21 cellular contexts compared by ENCODE assay signal in genomic region chr2:147356157-147356556, GRCh38.
DNase-seq lines count a peak whose midpoint lies in the region; ATAC-seq, FAIRE-seq and TF ChIP-seq lines count a peak whose summit lies in the region.
"Had no signal": no experiment of that assay in that cellular context is flagged by ENCODE, and none has a peak within 500 bp of the region (broad histone marks: within the 10 kb centered on the region; RNA-seq: fewer than 3 reads in every experiment).

No MANE protein-coding gene starts in this region.

- H3K9me3 ChIP-seq in astrocyte (ENCODE audit: insufficient read depth, low read depth, low read length) = no peaks in the 10 kb centered on the region
- H3K9me3 ChIP-seq in naive thymus-derived CD4-positive, alpha-beta T cell (ENCODE audit: control insufficient read depth in 2 of 3, low read length in 3 of 3) = no peaks in the 10 kb centered on the region
- no peaks in the 10 kb centered on the region for H3K9me3 ChIP-seq in psoas muscle
- H3K9me3 ChIP-seq in neural progenitor cell (ENCODE audit: low read depth) = no peaks in the 10 kb centered on the region
- H3K9me3 ChIP-seq: A549, SJCRH30 had no signal

- peak overlapping the region; percentile 37 for H2AFZ ChIP-seq in astrocyte (ENCODE audit: low read depth, low read length)
- H2AFZ ChIP-seq in neural progenitor cell (replicated peaks) = no peak overlapping the region

- H3K27ac Mint-ChIP-seq in astrocyte (ENCODE audit: unreplicated experiment) (no peak overlapping the region), neural progenitor cell (no peak overlapping the region)
- H3K27ac Mint-ChIP-seq in naive thymus-derived CD4-positive, alpha-beta T cell = no peak overlapping the region
- H3K27ac Mint-ChIP-seq in activated CD8-positive, alpha-beta T cell treated with anti-CD3 and anti-CD28 coated beads, Interleukin-2, amount 10 ng/mL, durations not matched to agents 7 days and 5 days = no peak overlapping the region
- H3K27ac Mint-ChIP-seq: IgD-negative memory B cell had no signal

- no peak overlapping the region for H3K4me3 Mint-ChIP-seq in astrocyte (ENCODE audit: unreplicated experiment)
- H3K4me3 Mint-ChIP-seq in naive thymus-derived CD4-positive, alpha-beta T cell = no peak overlapping the region
- H3K4me3 Mint-ChIP-seq in neural progenitor cell = no peak overlapping the region
- no peak overlapping the region for H3K4me3 Mint-ChIP-seq in activated CD8-positive, alpha-beta T cell treated with anti-CD3 and anti-CD28 coated beads, Interleukin-2, amount 10 ng/mL, durations not matched to agents 7 days and 5 days
- H3K4me3 Mint-ChIP-seq: IgD-negative memory B cell had no signal

- H3K27me3 Mint-ChIP-seq in astrocyte (ENCODE audit: low read depth, unreplicated experiment) = no peaks in the 10 kb centered on the region
- peaks cover 0 to 10% (median 0%) of the 10 kb centered on the region in 5 donors for H3K27me3 Mint-ChIP-seq in naive thymus-derived CD4-positive, alpha-beta T cell
- no peaks in the 10 kb centered on the region for H3K27me3 Mint-ChIP-seq in neural progenitor cell (ENCODE audit: insufficient read depth, low read depth)
- H3K27me3 Mint-ChIP-seq in activated CD8-positive, alpha-beta T cell treated with anti-CD3 and anti-CD28 coated beads, Interleukin-2, amount 10 ng/mL, durations not matched to agents 7 days and 5 days (ENCODE audit: low read depth) = peaks cover 4% of the 10 kb centered on the region
- H3K27me3 Mint-ChIP-seq: IgD-negative memory B cell had no signal

- POLR2A ChIA-PET in naive thymus-derived CD4-positive, alpha-beta T cell (lab: Charles Lee) = no interaction called here
- POLR2A ChIA-PET in activated CD8-positive, alpha-beta T cell treated with anti-CD3 and anti-CD28 coated beads, Interleukin-2, amount 10 ng/mL, durations not matched to agents 7 days and 5 days (lab: Charles Lee) = no interaction called here

- CTCF ChIA-PET in naive thymus-derived CD4-positive, alpha-beta T cell (lab: Charles Lee) = no interaction called here
- CTCF ChIA-PET in activated CD8-positive, alpha-beta T cell treated with anti-CD3 and anti-CD28 coated beads, Interleukin-2, amount 10 ng/mL, durations not matched to agents 7 days and 5 days (lab: Charles Lee) = no interaction called here

- H3K9ac ChIP-seq in astrocyte (ENCODE audit: low read length) (no peak overlapping the region), neural progenitor cell (no peak overlapping the region)

- 71 to 76% (median 72%) methylated on average over 4 of the region's 4 CpGs for WGBS in psoas muscle, 3 donors

- no peaks in the 10 kb centered on the region for H3F3A ChIP-seq in neural progenitor cell (ENCODE audit: low read depth)

- H3K4me3 ChIP-seq in GM12865 (ENCODE audit: low read depth, low read length) (no peak overlapping the region), astrocyte (ENCODE audit: insufficient read depth, low read depth, low read length) (no peak overlapping the region), psoas muscle (no peak overlapping the region), neural progenitor cell (no peak overlapping the region)
- no peak overlapping the region for H3K4me3 ChIP-seq in naive thymus-derived CD4-positive, alpha-beta T cell (ENCODE audit: low read length)
- H3K4me3 ChIP-seq: A549, SJCRH30 had no signal

- intact Hi-C loops in naive thymus-derived CD4-positive, alpha-beta T cell (cut with micrococcal nuclease) = no loop called here
- intact Hi-C loops in psoas muscle (cut with DNase I) = no loop called here

- H3K27ac ChIP-seq in astrocyte (ENCODE audit: low read depth, low read length) (no peak overlapping the region), psoas muscle (no peak overlapping the region), neural progenitor cell (no peak overlapping the region)
- H3K27ac ChIP-seq in naive thymus-derived CD4-positive, alpha-beta T cell (ENCODE audit: low read depth, low read length) = no peak overlapping the region
- H3K27ac ChIP-seq: A549, HL-60, SJCRH30 had no signal

- H3K79me2 ChIP-seq in astrocyte (ENCODE audit: insufficient read depth, low read length) = no peaks in the 10 kb centered on the region
- no peaks in the 10 kb centered on the region for H3K79me2 ChIP-seq in neural progenitor cell (ENCODE audit: low read depth)

- no peaks in the 10 kb centered on the region for H3K36me3 ChIP-seq in astrocyte (ENCODE audit: insufficient read depth, low read length)
- H3K36me3 ChIP-seq in naive thymus-derived CD4-positive, alpha-beta T cell (ENCODE audit: control insufficient read depth in 2 of 3, insufficient read depth in 3 of 3, low read length in 3 of 3) = no peaks in the 10 kb centered on the region
- no peaks in the 10 kb centered on the region for H3K36me3 ChIP-seq in psoas muscle (ENCODE audit: insufficient read depth in 1 of 2, low read depth in 1 of 2)
- no peaks in the 10 kb centered on the region for H3K36me3 ChIP-seq in neural progenitor cell
- H3K36me3 ChIP-seq: SJCRH30 had no signal

- no peak for FAIRE-seq in astrocyte (lab: Jason Lieb, UNC)
- FAIRE-seq: A549, H1, HTR-8/SVneo had no signal

- no peaks in the 10 kb centered on the region for H3K27me3 ChIP-seq in astrocyte (ENCODE audit: insufficient read depth, low read length)
- H3K27me3 ChIP-seq in naive thymus-derived CD4-positive, alpha-beta T cell (ENCODE audit: control insufficient read depth in 2 of 2, insufficient read depth in 2 of 2, low read length in 2 of 2) = no peaks in the 10 kb centered on the region
- no peaks in the 10 kb centered on the region for H3K27me3 ChIP-seq in psoas muscle (ENCODE audit: insufficient read depth in 3 of 3, low read length in 2 of 3)
- H3K27me3 ChIP-seq in neural progenitor cell = no peaks in the 10 kb centered on the region
- H3K27me3 ChIP-seq: SJCRH30 had no signal

- TF ChIP-seq CTCF in GM12865 (IDR thresholded peaks at IDR 0.05; ENCODE audit: insufficient read depth, low read depth, low read length, missing control alignments) (no peak), astrocyte (IDR thresholded peaks at IDR 0.05; ENCODE audit: insufficient read depth, low read depth, low read length) (no peak), psoas muscle (IDR thresholded peaks at IDR 0.05) (no peak), neural progenitor cell (IDR thresholded peaks at IDR 0.05) (no peak)

- H3K4me1 ChIP-seq in astrocyte (ENCODE audit: insufficient read depth, low read length) = no peaks in the 10 kb centered on the region
- no peaks in the 10 kb centered on the region for H3K4me1 ChIP-seq in naive thymus-derived CD4-positive, alpha-beta T cell (ENCODE audit: control insufficient read depth in 2 of 2, insufficient read depth in 2 of 2, low read length in 2 of 2)
- peaks cover 13% of the 10 kb centered on the region for H3K4me1 ChIP-seq in psoas muscle
- peaks cover 5% of the 10 kb centered on the region for H3K4me1 ChIP-seq in neural progenitor cell
- H3K4me1 ChIP-seq: A549 had no signal

- no peaks in the 10 kb centered on the region for H3K36me3 Mint-ChIP-seq in astrocyte (ENCODE audit: low read depth, unreplicated experiment)
- no peaks in the 10 kb centered on the region for H3K36me3 Mint-ChIP-seq in naive thymus-derived CD4-positive, alpha-beta T cell
- H3K36me3 Mint-ChIP-seq in neural progenitor cell = no peaks in the 10 kb centered on the region
- H3K36me3 Mint-ChIP-seq in activated CD8-positive, alpha-beta T cell treated with anti-CD3 and anti-CD28 coated beads, Interleukin-2, amount 10 ng/mL, durations not matched to agents 7 days and 5 days (ENCODE audit: low read depth) = no peaks in the 10 kb centered on the region

- H3K4me2 ChIP-seq in astrocyte (ENCODE audit: low read length) = peak overlapping the region; percentile 12
- H3K4me2 ChIP-seq in neural progenitor cell = no peak overlapping the region
- H3K4me2 ChIP-seq: A549 had no signal

- H3K9me3 Mint-ChIP-seq in astrocyte (ENCODE audit: unreplicated experiment) (no peaks in the 10 kb centered on the region), neural progenitor cell (no peaks in the 10 kb centered on the region)
- H3K9me3 Mint-ChIP-seq in naive thymus-derived CD4-positive, alpha-beta T cell = peaks cover 0 to 2% (median 0%) of the 10 kb centered on the region in 11 donors
- no peaks in the 10 kb centered on the region for H3K9me3 Mint-ChIP-seq in activated CD8-positive, alpha-beta T cell treated with anti-CD3 and anti-CD28 coated beads, Interleukin-2, amount 10 ng/mL, durations not matched to agents 7 days and 5 days (ENCODE audit: insufficient read depth)
- H3K9me3 Mint-ChIP-seq: IgD-negative memory B cell had no signal

- no peaks in the 10 kb centered on the region for H4K20me1 ChIP-seq in astrocyte (ENCODE audit: insufficient read depth, low read length)
- no peaks in the 10 kb centered on the region for H4K20me1 ChIP-seq in neural progenitor cell (ENCODE audit: low read depth)

- DNase-seq in GM12865 (ENCODE audit: low read depth) (peak; percentile 67), astrocyte (ENCODE audit: low read depth) (no peak), psoas muscle (no peak), neural progenitor cell (ENCODE audit: low spot score) (no peak), SHP77 (lab: John Stamatoyannopoulos, UW) (no peak)
- no peak for DNase-seq in naive thymus-derived CD4-positive, alpha-beta T cell
- no peak for DNase-seq in activated CD8-positive, alpha-beta T cell treated with anti-CD3 and anti-CD28 coated beads, Interleukin-2, amount 10 ng/mL, durations not matched to agents 7 days and 5 days
- DNase-seq: C1 segment of cervical spinal cord; NCI-H187; NCI-H345; NCI-H526; NK-92 treated with Interleukin-12 subunit alpha and Interleukin-12 subunit beta, amount 100 ng/mL, for 24 hours; RPMI8226; SJCRH30; SW 1271 had no signal

- ATAC-seq in HG02885 (IDR thresholded peaks at IDR 0.05; ENCODE audit: poor library complexity, unreplicated experiment) (peak; percentile 68), psoas muscle (no peak)
- peak; percentile 42 for ATAC-seq in naive thymus-derived CD4-positive, alpha-beta T cell
- no peak for ATAC-seq in activated CD8-positive, alpha-beta T cell treated with anti-CD3 and anti-CD28 coated beads, Interleukin-2, amount 10 ng/mL, durations not matched to agents 7 days and 5 days
- ATAC-seq: A549 had no signal

- H3K4me1 Mint-ChIP-seq in astrocyte (ENCODE audit: low read depth, unreplicated experiment) (no peaks in the 10 kb centered on the region), neural progenitor cell (no peaks in the 10 kb centered on the region)
- no peaks in the 10 kb centered on the region for H3K4me1 Mint-ChIP-seq in naive thymus-derived CD4-positive, alpha-beta T cell
- H3K4me1 Mint-ChIP-seq in activated CD8-positive, alpha-beta T cell treated with anti-CD3 and anti-CD28 coated beads, Interleukin-2, amount 10 ng/mL, durations not matched to agents 7 days and 5 days (ENCODE audit: low read depth) = no peaks in the 10 kb centered on the region
- H3K4me1 Mint-ChIP-seq: IgD-negative memory B cell had no signal

Comparison
In these comparisons a context has a peak if more than half of its experiments do, and no peak if none do; other contexts are left out.
1. ATAC-seq: peak in HG02885 (single experiment) and naive thymus-derived CD4-positive, alpha-beta T cell (single experiment); none in psoas muscle (0 of 4) and activated CD8-positive, alpha-beta T cell treated with anti-CD3 and anti-CD28 coated beads, Interleukin-2, amount 10 ng/mL, durations not matched to agents 7 days and 5 days (single experiment).